1 cellular context compared by ENCODE assay signal in the genomic region with DNA sequence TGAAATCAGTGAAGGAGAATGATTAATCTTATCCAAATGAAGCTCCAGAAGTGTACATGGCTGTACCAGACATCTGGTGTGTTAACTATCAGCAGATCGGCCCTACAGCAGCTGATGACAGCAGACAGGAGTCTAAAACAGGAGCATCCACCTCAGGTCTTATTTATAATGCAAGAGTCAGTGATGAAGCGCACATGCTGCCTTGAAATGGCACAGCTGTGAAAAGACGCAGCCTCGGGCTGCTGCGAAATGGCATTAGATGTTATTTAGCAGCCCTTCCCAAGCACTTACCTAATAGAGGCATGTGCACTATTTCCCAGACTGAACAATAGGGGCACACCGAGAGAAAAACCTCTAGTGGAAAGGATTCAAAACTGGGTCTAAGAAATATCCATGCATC.
TF ChIP-seq lines count a peak whose summit lies in the region.

No MANE protein-coding gene starts in this region.

TF ChIP-seq in SK-N-SH, 30 proteins besides CTCF, POLR2A, EP300 and RAD21 (continued from another document):
- TF ChIP-seq, protein P1, sequence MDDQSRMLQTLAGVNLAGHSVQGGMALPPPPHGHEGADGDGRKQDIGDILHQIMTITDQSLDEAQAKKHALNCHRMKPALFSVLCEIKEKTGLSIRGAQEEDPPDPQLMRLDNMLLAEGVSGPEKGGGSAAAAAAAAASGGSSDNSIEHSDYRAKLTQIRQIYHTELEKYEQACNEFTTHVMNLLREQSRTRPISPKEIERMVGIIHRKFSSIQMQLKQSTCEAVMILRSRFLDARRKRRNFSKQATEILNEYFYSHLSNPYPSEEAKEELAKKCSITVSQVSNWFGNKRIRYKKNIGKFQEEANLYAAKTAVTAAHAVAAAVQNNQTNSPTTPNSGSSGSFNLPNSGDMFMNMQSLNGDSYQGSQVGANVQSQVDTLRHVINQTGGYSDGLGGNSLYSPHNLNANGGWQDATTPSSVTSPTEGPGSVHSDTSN (IDR thresholded peaks at IDR 0.05), result peak; percentile 57
- TF ChIP-seq FOXM1 (IDR thresholded peaks at IDR 0.05; ENCODE audit: low read depth), result no peak
- TF ChIP-seq, protein P2, sequence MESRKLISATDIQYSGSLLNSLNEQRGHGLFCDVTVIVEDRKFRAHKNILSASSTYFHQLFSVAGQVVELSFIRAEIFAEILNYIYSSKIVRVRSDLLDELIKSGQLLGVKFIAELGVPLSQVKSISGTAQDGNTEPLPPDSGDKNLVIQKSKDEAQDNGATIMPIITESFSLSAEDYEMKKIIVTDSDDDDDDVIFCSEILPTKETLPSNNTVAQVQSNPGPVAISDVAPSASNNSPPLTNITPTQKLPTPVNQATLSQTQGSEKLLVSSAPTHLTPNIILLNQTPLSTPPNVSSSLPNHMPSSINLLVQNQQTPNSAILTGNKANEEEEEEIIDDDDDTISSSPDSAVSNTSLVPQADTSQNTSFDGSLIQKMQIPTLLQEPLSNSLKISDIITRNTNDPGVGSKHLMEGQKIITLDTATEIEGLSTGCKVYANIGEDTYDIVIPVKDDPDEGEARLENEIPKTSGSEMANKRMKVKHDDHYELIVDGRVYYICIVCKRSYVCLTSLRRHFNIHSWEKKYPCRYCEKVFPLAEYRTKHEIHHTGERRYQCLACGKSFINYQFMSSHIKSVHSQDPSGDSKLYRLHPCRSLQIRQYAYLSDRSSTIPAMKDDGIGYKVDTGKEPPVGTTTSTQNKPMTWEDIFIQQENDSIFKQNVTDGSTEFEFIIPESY (IDR thresholded peaks at IDR 0.05; ENCODE audit: borderline replicate concordance, low read depth), result no peak
- peak; percentile 99 for TF ChIP-seq RCOR1 (IDR thresholded peaks at IDR 0.05; ENCODE audit: low read length)
- no peak for TF ChIP-seq TAF1 (IDR thresholded peaks at IDR 0.05; ENCODE audit: borderline replicate concordance, low read depth, low read length)
- peak; percentile 95 for TF ChIP-seq CHD2 (IDR thresholded peaks at IDR 0.05; ENCODE audit: low read length, partially characterized antibody)
- no peak for TF ChIP-seq TEAD4 (IDR thresholded peaks at IDR 0.05; ENCODE audit: borderline replicate concordance, insufficient read depth)
- TF ChIP-seq POLR2AphosphoS5 (IDR thresholded peaks at IDR 0.05; ENCODE audit: low read depth, low read length), result peak; percentile 62; the same call in 1 of the 2 replicates
- TF ChIP-seq ELF1 (IDR thresholded peaks at IDR 0.05), result no peak
- TF ChIP-seq, protein P3, sequence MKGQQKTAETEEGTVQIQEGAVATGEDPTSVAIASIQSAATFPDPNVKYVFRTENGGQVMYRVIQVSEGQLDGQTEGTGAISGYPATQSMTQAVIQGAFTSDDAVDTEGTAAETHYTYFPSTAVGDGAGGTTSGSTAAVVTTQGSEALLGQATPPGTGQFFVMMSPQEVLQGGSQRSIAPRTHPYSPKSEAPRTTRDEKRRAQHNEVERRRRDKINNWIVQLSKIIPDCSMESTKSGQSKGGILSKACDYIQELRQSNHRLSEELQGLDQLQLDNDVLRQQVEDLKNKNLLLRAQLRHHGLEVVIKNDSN (IDR thresholded peaks at IDR 0.05; ENCODE audit: borderline replicate concordance, low read depth), result no peak
- TF ChIP-seq JUND (IDR thresholded peaks at IDR 0.05), result peak; percentile 22; the same call in 1 of the 2 replicates
- TF ChIP-seq NRF1 (IDR thresholded peaks at IDR 0.05; ENCODE audit: low read depth, low read length), result no peak
- no peak for TF ChIP-seq NFIC (IDR thresholded peaks at IDR 0.05; ENCODE audit: borderline replicate concordance)
- TF ChIP-seq, protein P4, sequence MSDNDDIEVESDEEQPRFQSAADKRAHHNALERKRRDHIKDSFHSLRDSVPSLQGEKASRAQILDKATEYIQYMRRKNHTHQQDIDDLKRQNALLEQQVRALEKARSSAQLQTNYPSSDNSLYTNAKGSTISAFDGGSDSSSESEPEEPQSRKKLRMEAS (IDR thresholded peaks at IDR 0.05; ENCODE audit: low read depth), result 0 out of 2 replicates have a peak, but pooled peaks have one; percentile 33
- TF ChIP-seq, protein P5, sequence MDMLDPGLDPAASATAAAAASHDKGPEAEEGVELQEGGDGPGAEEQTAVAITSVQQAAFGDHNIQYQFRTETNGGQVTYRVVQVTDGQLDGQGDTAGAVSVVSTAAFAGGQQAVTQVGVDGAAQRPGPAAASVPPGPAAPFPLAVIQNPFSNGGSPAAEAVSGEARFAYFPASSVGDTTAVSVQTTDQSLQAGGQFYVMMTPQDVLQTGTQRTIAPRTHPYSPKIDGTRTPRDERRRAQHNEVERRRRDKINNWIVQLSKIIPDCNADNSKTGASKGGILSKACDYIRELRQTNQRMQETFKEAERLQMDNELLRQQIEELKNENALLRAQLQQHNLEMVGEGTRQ (IDR thresholded peaks at IDR 0.05; ENCODE audit: borderline replicate concordance, low read depth, low read length), result no peak
- peak; percentile 86 for TF ChIP-seq TCF12 (IDR thresholded peaks at IDR 0.05)
